In genomic region chr2:85678794-85679672, GRCh38 we compare ENCODE assay signal across 8 cellular contexts. TPM values are rescaled to one million over a fixed set of nuclear protein-coding genes. Genes with fewer than 3 reads are reported as not detected.
DNase-seq lines count a peak whose midpoint lies in the region; ATAC-seq lines count a peak whose summit lies in the region.

No MANE protein-coding gene starts in this region.

- no peak overlapping the region for H3K4me3 ChIP-seq in right cardiac atrium (ENCODE audit: low read length)

- H3K27ac ChIP-seq in right cardiac atrium (ENCODE audit: low read length) = peak overlapping the region; percentile 46

- no peaks in the 10 kb centered on the region for H3K27me3 ChIP-seq in right cardiac atrium (ENCODE audit: control insufficient read depth, insufficient read depth)

- H3K9me3 ChIP-seq in right cardiac atrium (ENCODE audit: control insufficient read depth, low read length) = no peaks in the 10 kb centered on the region

- 22% methylated on average over 25 of the region's 25 CpGs for WGBS in right cardiac atrium

- ATAC-seq in right cardiac atrium = peak; percentile 90
- no peak for ATAC-seq in HG03108 (IDR thresholded peaks at IDR 0.05; ENCODE audit: unreplicated experiment)

- peaks cover 8% of the 10 kb centered on the region for H3K4me1 ChIP-seq in right cardiac atrium (ENCODE audit: control insufficient read depth, insufficient read depth, low read length)

- intact Hi-C loops in right cardiac atrium (cut with DNase I) = no loop called here

- DNase-seq in DMS 273 treated with DMSO at 0.1 percent for 48 hours (lab: John Stamatoyannopoulos, UW) = peak; percentile 70
- peak; percentile 22 for DNase-seq in GOT3 (lab: John Stamatoyannopoulos, UW)
- peak; percentile 55 for DNase-seq in NCI-H1092 (lab: John Stamatoyannopoulos, UW)
- DNase-seq in T-helper 1 cell = peak; percentile 36 to 72 (median 64)
- DNase-seq in amniotic epithelial cell (ENCODE audit: low read depth) = peak; percentile 62
- peak; percentile 92 to 97 (median 95) for DNase-seq in right cardiac atrium
- peak; percentile 81 for DNase-seq in retina

RNA-seq across cellular contexts. Expression of gene SFTPB, which starts 11.0 kb away (rescaled TPM):
- 1 to 10 TPM in 1 of 4 donors, under 1 TPM in 1, not detected in 2; 0.60 to 3.1 TPM for total RNA-seq in right cardiac atrium
- not detected for polyA plus RNA-seq in right cardiac atrium

RNA-seq across cellular contexts. Expression of gene GNLY, which starts 15.1 kb away (rescaled TPM):
- total RNA-seq in right cardiac atrium = 1 to 10 TPM in 3 of 4 donors, not detected in 1; 1.4 to 2.3 (median 2.1) TPM
- 2.6 TPM for polyA plus RNA-seq in right cardiac atrium

Comparison
In these comparisons a context has a peak if more than half of its experiments do, and no peak if none do; other contexts are left out.
1. DNase-seq: peak in every context shown above with its lines; median percentile 95 in right cardiac atrium; 81 in retina; 70 in DMS 273 treated with DMSO at 0.1 percent for 48 hours; 64 in T-helper 1 cell; 62 in amniotic epithelial cell; 55 in NCI-H1092; 22 in GOT3.